In the genomic region with DNA sequence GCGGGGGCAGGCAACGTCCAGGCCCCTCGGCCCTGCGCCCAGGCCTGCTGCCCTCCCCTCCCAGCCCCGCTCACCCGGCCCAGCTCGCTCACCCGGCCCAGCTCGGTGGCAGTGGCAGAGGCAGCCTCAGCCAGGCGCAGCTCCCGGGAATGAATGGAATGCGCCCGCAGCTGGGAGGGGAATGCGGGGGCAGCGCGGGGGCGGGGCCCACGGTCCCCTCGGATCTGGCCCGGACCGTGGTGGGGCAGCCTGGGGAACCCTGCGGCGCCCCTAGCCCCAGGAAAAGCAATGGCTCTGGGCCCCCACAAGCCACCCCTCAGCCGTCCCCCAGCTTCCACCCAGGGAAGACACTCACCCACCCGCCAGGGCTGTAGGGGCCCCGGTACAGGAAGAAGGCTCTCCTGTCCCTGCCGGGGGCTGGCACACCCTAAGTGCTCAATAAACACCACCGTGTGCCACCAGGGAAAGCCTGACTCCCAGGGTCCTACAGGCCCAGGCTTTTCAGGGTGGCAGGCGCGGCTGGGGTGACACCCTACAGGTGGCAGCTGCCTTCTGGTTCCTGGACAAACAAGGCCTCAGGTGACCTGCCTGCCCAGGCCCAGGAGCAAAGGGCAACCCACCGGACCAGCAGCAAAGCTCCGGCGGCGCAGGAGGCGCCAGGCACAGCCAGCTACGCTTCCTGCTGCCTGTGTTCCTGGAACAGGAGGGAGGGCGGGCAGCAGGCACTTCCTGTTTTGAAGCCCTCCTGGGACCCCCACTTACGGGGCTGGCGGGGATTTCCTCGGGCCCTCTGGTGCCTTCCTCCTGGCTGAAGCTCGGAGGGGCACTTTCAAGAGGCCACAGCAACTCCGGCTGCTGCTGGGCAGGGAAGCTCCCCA, we compare ENCODE assay signal across 8 cellular contexts. TPM values are rescaled to one million over a fixed set of nuclear protein-coding genes. Genes with fewer than 3 reads are reported as not detected.
DNase-seq lines count a peak whose midpoint lies in the region; ATAC-seq and TF ChIP-seq lines count a peak whose summit lies in the region.

No MANE protein-coding gene starts in this region.

- no peaks in the 10 kb centered on the region for H3K36me3 ChIP-seq in CD8-positive, alpha-beta T cell (ENCODE audit: insufficient read depth, low read length)
- H3K36me3 ChIP-seq in PC-9 (ENCODE audit: low read depth), result peaks cover 31% of the 10 kb centered on the region; the same call in 1 of the 2 replicates
- H3K36me3 ChIP-seq in mucosa of descending colon (ENCODE audit: low read depth), result no peaks in the 10 kb centered on the region

- no peak for TF ChIP-seq CTCF in CD8-positive, alpha-beta T cell (IDR thresholded peaks at IDR 0.05)
- TF ChIP-seq CTCF in PC-9 (conservative IDR thresholded peaks at IDR 0.05), result peak; percentile 30; the same call in 1 of the 2 replicates
- TF ChIP-seq CTCF in endothelial cell (IDR thresholded peaks at IDR 0.05; ENCODE audit: unreplicated experiment), result no peak
- no peak for TF ChIP-seq CTCF in mucosa of descending colon (IDR thresholded peaks at IDR 0.05)
- no peak for TF ChIP-seq CTCF in GM10266 (IDR thresholded peaks at IDR 0.05; ENCODE audit: control insufficient read depth, insufficient read depth, low read depth, missing control alignments)

- POLR2A ChIA-PET in CD8-positive, alpha-beta T cell (lab: Charles Lee), result interaction anchor here (1.0 to 1.2 kb wide), 3 partner anchors 21 to 232 kb away, joined by 3 read pairs; a partner anchor contains a TSS
- POLR2A ChIA-PET in PC-9 (lab: Charles Lee; ENCODE audit: unreplicated experiment), result interaction anchor here (0.5 to 1.8 kb wide), 5 partner anchors 10 to 214 kb away, joined by 9 to 27 read pairs (median 13); a partner anchor contains a TSS

- DNase-seq in CD8-positive, alpha-beta T cell, result peak in 1 of 7 experiments; percentile 19
- DNase-seq in PC-9 (peak; percentile 96 to 98), endothelial cell (ENCODE audit: low spot score) (peak; percentile 57), mucosa of descending colon (peak; percentile 86 to 92 (median 90)), GM10266 (ENCODE audit: extremely low spot score) (no peak), hippocampal formation (lab: John Stamatoyannopoulos, UW) (no peak)
- no peak for DNase-seq in stimulated activated effector memory CD8-positive, alpha-beta T cell treated with anti-CD3 and anti-CD28 coated beads, Interleukin-12 subunit alpha, Interleukin-12 subunit beta, amount 100 ng/mL, for 72 hours (ENCODE audit: low spot score in 2 of 2)

- H3K9me2 ChIP-seq in PC-9 (ENCODE audit: insufficient read depth), result no peaks in the 10 kb centered on the region

- H3K4me1 Mint-ChIP-seq in CD8-positive, alpha-beta T cell (ENCODE audit: low read depth), result peaks cover 15% of the 10 kb centered on the region
- peaks cover 8% of the 10 kb centered on the region for H3K4me1 Mint-ChIP-seq in endothelial cell (ENCODE audit: unreplicated experiment)
- peaks cover 6% of the 10 kb centered on the region for H3K4me1 Mint-ChIP-seq in stimulated activated effector memory CD8-positive, alpha-beta T cell treated with anti-CD3 and anti-CD28 coated beads, Interleukin-12 subunit alpha, Interleukin-12 subunit beta, amount 100 ng/mL, for 72 hours

- peak; percentile 50 for ATAC-seq in CD8-positive, alpha-beta T cell
- ATAC-seq in mucosa of descending colon, result peak; percentile 90
- ATAC-seq in stimulated activated effector memory CD8-positive, alpha-beta T cell treated with anti-CD3 and anti-CD28 coated beads, Interleukin-12 subunit alpha, Interleukin-12 subunit beta, amount 100 ng/mL, for 72 hours, result no peak
- ATAC-seq in HG02840 (IDR thresholded peaks at IDR 0.05; ENCODE audit: low FRiP score, unreplicated experiment), result no peak

- H3F3A ChIP-seq in PC-9 (ENCODE audit: insufficient read depth, low read depth), result peaks cover 64% of the 10 kb centered on the region

- H4K20me1 ChIP-seq in PC-9 (ENCODE audit: insufficient read depth), result peaks cover 83% of the 10 kb centered on the region

- intact Hi-C loops in CD8-positive, alpha-beta T cell (cut with DNase I, micrococcal nuclease), result no loop called here
- intact Hi-C loops in PC-9 (cut with micrococcal nuclease; ENCODE audit: unreplicated experiment), result loop anchor here (1.0 kb wide), 3 partner anchors 11 to 33 kb away; no protein-coding TSS in a partner anchor
- intact Hi-C loops in mucosa of descending colon (cut with DNase I, micrococcal nuclease), result no loop called here

- peaks cover 10% of the 10 kb centered on the region for H3K27me3 Mint-ChIP-seq in CD8-positive, alpha-beta T cell (ENCODE audit: low read depth)
- H3K27me3 Mint-ChIP-seq in endothelial cell (ENCODE audit: unreplicated experiment), result peaks cover 11% of the 10 kb centered on the region

- H3K79me2 ChIP-seq in PC-9 (ENCODE audit: low read depth), result peaks cover 93% of the 10 kb centered on the region

- no TSS peak for BruUV-seq in PC-9 (replicated peaks; lab: Mats Ljungman, UMichigan)

- peak overlapping the region; percentile 15 for H3K27ac ChIP-seq in CD8-positive, alpha-beta T cell (ENCODE audit: low read depth, low read length)
- H3K27ac ChIP-seq in PC-9, result peak overlapping the region; percentile 87

- peak overlapping the region; percentile 50 for H3K4me3 ChIP-seq in CD8-positive, alpha-beta T cell (ENCODE audit: low read depth, low read length)
- peak overlapping the region; percentile 54 for H3K4me3 ChIP-seq in PC-9
- no peak overlapping the region for H3K4me3 ChIP-seq in mucosa of descending colon

- H3K27ac Mint-ChIP-seq in CD8-positive, alpha-beta T cell, result no peak overlapping the region
- H3K27ac Mint-ChIP-seq in endothelial cell (ENCODE audit: unreplicated experiment), result peak overlapping the region; percentile 36
- H3K27ac Mint-ChIP-seq in stimulated activated effector memory CD8-positive, alpha-beta T cell treated with anti-CD3 and anti-CD28 coated beads, Interleukin-12 subunit alpha, Interleukin-12 subunit beta, amount 100 ng/mL, for 72 hours, result no peak overlapping the region

- CTCF ChIA-PET in CD8-positive, alpha-beta T cell (lab: Charles Lee), result interaction anchor here (0.8 to 2.6 kb wide), 6 partner anchors 17 to 205 kb away, joined by 3 to 10 read pairs (median 4); a partner anchor contains a TSS
- CTCF ChIA-PET in PC-9 (lab: Charles Lee), result interaction anchor here (0.5 to 1.7 kb wide), 5 partner anchors 10 to 48 kb away, joined by 3 to 8 read pairs (median 4); no protein-coding TSS in a partner anchor

- H3K4me3 Mint-ChIP-seq in CD8-positive, alpha-beta T cell, result peak overlapping the region; percentile 39
- H3K4me3 Mint-ChIP-seq in endothelial cell (ENCODE audit: unreplicated experiment), result no peak overlapping the region
- H3K4me3 Mint-ChIP-seq in stimulated activated effector memory CD8-positive, alpha-beta T cell treated with anti-CD3 and anti-CD28 coated beads, Interleukin-12 subunit alpha, Interleukin-12 subunit beta, amount 100 ng/mL, for 72 hours, result no peak overlapping the region

- H2AFZ ChIP-seq in PC-9, result no peak overlapping the region; the same call in 1 of the 2 replicates

- H3K9me3 Mint-ChIP-seq in CD8-positive, alpha-beta T cell, result no peaks in the 10 kb centered on the region
- no peaks in the 10 kb centered on the region for H3K9me3 Mint-ChIP-seq in endothelial cell (ENCODE audit: unreplicated experiment)
- H3K9me3 Mint-ChIP-seq in stimulated activated effector memory CD8-positive, alpha-beta T cell treated with anti-CD3 and anti-CD28 coated beads, Interleukin-12 subunit alpha, Interleukin-12 subunit beta, amount 100 ng/mL, for 72 hours, result no peaks in the 10 kb centered on the region

- no peaks in the 10 kb centered on the region for H3K27me3 ChIP-seq in CD8-positive, alpha-beta T cell (ENCODE audit: insufficient read depth, low read length)
- no peaks in the 10 kb centered on the region for H3K27me3 ChIP-seq in PC-9 (ENCODE audit: insufficient read depth, low read depth)

- H3K9me3 ChIP-seq in CD8-positive, alpha-beta T cell (ENCODE audit: low read length), result no peaks in the 10 kb centered on the region
- no peaks in the 10 kb centered on the region for H3K9me3 ChIP-seq in PC-9 (ENCODE audit: insufficient read depth, low read depth)
- no peaks in the 10 kb centered on the region for H3K9me3 ChIP-seq in mucosa of descending colon

- peaks cover 23% of the 10 kb centered on the region for H3K4me1 ChIP-seq in CD8-positive, alpha-beta T cell (ENCODE audit: insufficient read depth, low read length)
- H3K4me1 ChIP-seq in PC-9 (replicated peaks; ENCODE audit: insufficient read depth) (peaks cover 58% of the 10 kb centered on the region), mucosa of descending colon (ENCODE audit: low read depth) (peaks cover 43% of the 10 kb centered on the region)

- H3K36me3 Mint-ChIP-seq in CD8-positive, alpha-beta T cell, result no peaks in the 10 kb centered on the region
- peaks cover 3% of the 10 kb centered on the region for H3K36me3 Mint-ChIP-seq in endothelial cell (ENCODE audit: low read depth, unreplicated experiment)
- no peaks in the 10 kb centered on the region for H3K36me3 Mint-ChIP-seq in stimulated activated effector memory CD8-positive, alpha-beta T cell treated with anti-CD3 and anti-CD28 coated beads, Interleukin-12 subunit alpha, Interleukin-12 subunit beta, amount 100 ng/mL, for 72 hours

- H3K4me2 ChIP-seq in PC-9, result peak overlapping the region; percentile 87

RNA-seq across cellular contexts. Expression of a gene that starts 13.8 kb away (rescaled TPM):
- total RNA-seq in CD8-positive, alpha-beta T cell, result 1 to 10 TPM; 6.3 to 8.1 TPM
- total RNA-seq in PC-9 (2021) (250 and 260 TPM in 2 replicates), endothelial cell (ENCODE audit: unreplicated experiment) (96.5 TPM), mucosa of descending colon (100 to 1,000 TPM; 232 to 318 (median 250) TPM)

RNA-seq across cellular contexts. Expression of a gene that starts 23.5 kb away (rescaled TPM):
- total RNA-seq in CD8-positive, alpha-beta T cell, result 1 to 10 TPM; 1.9 to 2.1 TPM
- 5.5 and 10.0 TPM in 2 replicates for total RNA-seq in PC-9 (2021)
- 62.4 TPM for total RNA-seq in endothelial cell (ENCODE audit: unreplicated experiment)
- 1 to 10 TPM; 1.8 to 4.3 (median 3.2) TPM for total RNA-seq in mucosa of descending colon

RNA-seq across cellular contexts. Expression of a gene that starts 32.2 kb away (rescaled TPM):
- 1 to 10 TPM; 1.1 to 1.5 TPM for total RNA-seq in CD8-positive, alpha-beta T cell
- total RNA-seq in PC-9 (2021), result 48.5 and 61.1 TPM in 2 replicates
- total RNA-seq in endothelial cell (ENCODE audit: unreplicated experiment), result 33.4 TPM
- total RNA-seq in mucosa of descending colon, result 1 to 10 TPM; 2.3 to 6.5 (median 5.2) TPM

RNA-seq across cellular contexts. Expression of a gene that starts 33.1 kb away (rescaled TPM):
- 1 to 10 TPM; 3.0 to 3.1 TPM for total RNA-seq in CD8-positive, alpha-beta T cell
- 12.1 and 14.3 TPM in 2 replicates for total RNA-seq in PC-9 (2021)
- total RNA-seq in endothelial cell (ENCODE audit: unreplicated experiment), result 3.6 TPM
- 1 to 10 TPM; 2.8 to 6.3 (median 5.2) TPM for total RNA-seq in mucosa of descending colon

RNA-seq across cellular contexts. Expression of a gene that starts 42.6 kb away (rescaled TPM):
- 10 to 100 TPM; 81.8 to 82.6 TPM for total RNA-seq in CD8-positive, alpha-beta T cell
- total RNA-seq in PC-9 (2021) (80.5 and 101 TPM in 2 replicates), endothelial cell (ENCODE audit: unreplicated experiment) (42.1 TPM), mucosa of descending colon (10 to 100 TPM; 39.5 to 66.3 (median 47.8) TPM)

Comparison
In these comparisons a context has a peak if more than half of its experiments do, and no peak if none do; other contexts are left out.
1. ATAC-seq: peak in CD8-positive, alpha-beta T cell (single experiment) and mucosa of descending colon (single experiment); none in stimulated activated effector memory CD8-positive, alpha-beta T cell treated with anti-CD3 and anti-CD28 coated beads, Interleukin-12 subunit alpha, Interleukin-12 subunit beta, amount 100 ng/mL, for 72 hours (single experiment) and HG02840 (single experiment).
2. DNase-seq: peak in PC-9 (2 of 2), endothelial cell (single experiment) and mucosa of descending colon (3 of 3); none in GM10266 (single experiment), hippocampal formation (0 of 2) and stimulated activated effector memory CD8-positive, alpha-beta T cell treated with anti-CD3 and anti-CD28 coated beads, Interleukin-12 subunit alpha, Interleukin-12 subunit beta, amount 100 ng/mL, for 72 hours (0 of 2).
3. RNA of a gene that starts 13.8 kb away (total RNA-seq): 250 to 260 TPM in PC-9, 232 to 318 TPM in mucosa of descending colon and 96.5 TPM in endothelial cell (single experiment); 6.3 to 8.1 TPM in CD8-positive, alpha-beta T cell; every median in the first group is over 10 times any median in the second.